1 cellular context compared by ENCODE assay signal in the genomic region with DNA sequence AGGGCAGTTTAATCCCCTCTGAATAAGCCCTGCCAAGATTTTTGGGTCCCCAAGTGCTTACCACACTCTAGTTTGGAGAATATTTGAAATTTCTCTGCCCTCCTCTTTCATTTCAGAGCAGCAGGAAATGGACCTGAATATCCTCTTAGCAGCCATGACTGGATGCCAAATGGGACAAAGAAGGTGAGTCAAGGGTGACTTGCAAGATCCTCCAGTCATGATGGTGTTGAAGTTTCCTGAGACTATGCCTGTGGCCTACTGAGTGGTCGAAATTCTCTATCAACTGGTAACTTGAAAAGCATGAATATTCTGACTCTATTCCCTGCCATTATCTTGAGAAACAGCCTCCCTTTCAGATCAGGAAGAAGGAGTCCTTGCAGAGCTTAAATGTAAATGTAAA.
TF ChIP-seq lines count a peak whose summit lies in the region.

No MANE protein-coding gene starts in this region.

TF ChIP-seq in GM23338, 12 proteins besides CTCF, POLR2A, EP300 and RAD21 (continued from another document):
- TF ChIP-seq, protein P1, sequence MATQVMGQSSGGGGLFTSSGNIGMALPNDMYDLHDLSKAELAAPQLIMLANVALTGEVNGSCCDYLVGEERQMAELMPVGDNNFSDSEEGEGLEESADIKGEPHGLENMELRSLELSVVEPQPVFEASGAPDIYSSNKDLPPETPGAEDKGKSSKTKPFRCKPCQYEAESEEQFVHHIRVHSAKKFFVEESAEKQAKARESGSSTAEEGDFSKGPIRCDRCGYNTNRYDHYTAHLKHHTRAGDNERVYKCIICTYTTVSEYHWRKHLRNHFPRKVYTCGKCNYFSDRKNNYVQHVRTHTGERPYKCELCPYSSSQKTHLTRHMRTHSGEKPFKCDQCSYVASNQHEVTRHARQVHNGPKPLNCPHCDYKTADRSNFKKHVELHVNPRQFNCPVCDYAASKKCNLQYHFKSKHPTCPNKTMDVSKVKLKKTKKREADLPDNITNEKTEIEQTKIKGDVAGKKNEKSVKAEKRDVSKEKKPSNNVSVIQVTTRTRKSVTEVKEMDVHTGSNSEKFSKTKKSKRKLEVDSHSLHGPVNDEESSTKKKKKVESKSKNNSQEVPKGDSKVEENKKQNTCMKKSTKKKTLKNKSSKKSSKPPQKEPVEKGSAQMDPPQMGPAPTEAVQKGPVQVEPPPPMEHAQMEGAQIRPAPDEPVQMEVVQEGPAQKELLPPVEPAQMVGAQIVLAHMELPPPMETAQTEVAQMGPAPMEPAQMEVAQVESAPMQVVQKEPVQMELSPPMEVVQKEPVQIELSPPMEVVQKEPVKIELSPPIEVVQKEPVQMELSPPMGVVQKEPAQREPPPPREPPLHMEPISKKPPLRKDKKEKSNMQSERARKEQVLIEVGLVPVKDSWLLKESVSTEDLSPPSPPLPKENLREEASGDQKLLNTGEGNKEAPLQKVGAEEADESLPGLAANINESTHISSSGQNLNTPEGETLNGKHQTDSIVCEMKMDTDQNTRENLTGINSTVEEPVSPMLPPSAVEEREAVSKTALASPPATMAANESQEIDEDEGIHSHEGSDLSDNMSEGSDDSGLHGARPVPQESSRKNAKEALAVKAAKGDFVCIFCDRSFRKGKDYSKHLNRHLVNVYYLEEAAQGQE (IDR thresholded peaks at IDR 0.05; ENCODE audit: unreplicated experiment), result no peak
